Comparison of ENCODE assay signal across 8 cellular contexts in the genomic region with DNA sequence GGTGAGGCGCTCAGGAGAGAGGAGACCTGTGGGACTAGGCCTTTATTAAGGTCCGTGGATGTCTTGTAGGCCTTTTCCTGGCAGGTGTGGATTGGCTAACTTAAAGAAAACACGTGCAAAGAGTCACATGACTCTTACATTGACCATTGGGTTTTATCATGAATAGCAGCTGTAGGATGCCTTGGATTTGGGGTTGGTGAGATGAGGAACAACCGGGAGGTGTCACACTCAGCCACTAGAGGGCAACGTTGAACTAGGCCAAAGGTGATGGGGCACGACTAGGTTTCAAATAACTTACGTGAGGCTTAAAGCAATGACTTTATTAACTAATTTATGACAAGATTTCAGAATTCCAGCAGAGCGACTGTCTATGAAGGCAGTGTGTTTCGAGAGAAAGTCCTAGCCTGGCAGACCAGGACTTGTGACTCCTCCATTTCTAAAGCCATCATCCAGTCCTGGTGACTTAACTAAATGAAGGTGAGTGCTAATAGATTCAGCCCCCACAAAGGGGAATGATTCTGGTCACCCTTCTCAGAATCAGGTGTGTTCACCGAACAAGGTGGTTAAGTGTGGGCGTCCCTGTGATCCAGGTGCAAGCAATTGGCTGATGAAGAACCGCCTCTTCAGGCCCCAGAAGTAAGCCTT.
DNase-seq lines count a peak whose midpoint lies in the region; ATAC-seq and TF ChIP-seq lines count a peak whose summit lies in the region.

No MANE protein-coding gene starts in this region.

- H3K4me3 ChIP-seq in AG04450 (ENCODE audit: low read depth, low read length), result no peak overlapping the region
- no peak overlapping the region for H3K4me3 ChIP-seq in GM12865 (ENCODE audit: low read depth, low read length)
- no peak overlapping the region for H3K4me3 ChIP-seq in uterus

- intact Hi-C loops in uterus (cut with DNase I; ENCODE audit: low total_unique reads), result no loop called here

- H3K4me1 ChIP-seq in uterus, result no peaks in the 10 kb centered on the region

- ATAC-seq in HG02588 (IDR thresholded peaks at IDR 0.05; ENCODE audit: unreplicated experiment), result peak; percentile 69

- TF ChIP-seq CTCF in AG04450 (IDR thresholded peaks at IDR 0.05; ENCODE audit: low read depth, low read length) (peak; percentile 55), GM12865 (IDR thresholded peaks at IDR 0.05; ENCODE audit: insufficient read depth, low read depth, low read length, missing control alignments) (peak; percentile 84), uterus (IDR thresholded peaks at IDR 0.05) (peak in 3 of 4 experiments; percentile 9 to 12 (median 10))

- H3K9me3 ChIP-seq in AG04450 (ENCODE audit: control insufficient read depth, insufficient read depth, low read length) (no peaks in the 10 kb centered on the region), uterus (no peaks in the 10 kb centered on the region)

- CTCF ChIA-PET in AG04450 (lab: Charles Lee), result interaction anchor here (0.8 kb wide), 1 partner anchor 34 kb away, joined by 3 read pairs; no protein-coding TSS in a partner anchor

- H3K27ac ChIP-seq in AG04450 (ENCODE audit: low read depth, low read length) (no peak overlapping the region), uterus (no peak overlapping the region)

- no peak for DNase-seq in AG04450 (ENCODE audit: low read depth, low spot score)
- peak; percentile 47 for DNase-seq in GM12865 (ENCODE audit: low read depth)
- DNase-seq in NCI-H146 (lab: John Stamatoyannopoulos, UW), result peak; percentile 20
- DNase-seq in activated naive CD4-positive, alpha-beta T cell treated with Interleukin-2 at 50 U/mL for 16 hours, result peak; percentile 25
- peak; percentile 19 for DNase-seq in left kidney (ENCODE audit: low read depth, low spot score)
- no peak for DNase-seq in uterus
- no peak for DNase-seq in NCI-H510A (lab: John Stamatoyannopoulos, UW)

- H3K36me3 ChIP-seq in uterus, result no peaks in the 10 kb centered on the region

- no peak for TF ChIP-seq POLR2A in uterus (IDR thresholded peaks at IDR 0.05)

- H3K27me3 ChIP-seq in AG04450 (ENCODE audit: control insufficient read depth, insufficient read depth, low read length) (no peaks in the 10 kb centered on the region), uterus (no peaks in the 10 kb centered on the region)

- POLR2A ChIA-PET in AG04450 (lab: Yijun Ruan, JAX), result no interaction called here

Comparison
In these comparisons a context has a peak if more than half of its experiments do, and no peak if none do; other contexts are left out.
1. DNase-seq: peak in GM12865 (single experiment), NCI-H146 (single experiment), activated naive CD4-positive, alpha-beta T cell treated with Interleukin-2 at 50 U/mL for 16 hours (single experiment) and left kidney (single experiment); none in AG04450 (single experiment), uterus (0 of 2) and NCI-H510A (single experiment).
2. CTCF ChIP-seq: peak in every context shown above with its lines; median percentile 84 in GM12865; 55 in AG04450; 10 in uterus.